ENCODE assay signal across 18 cellular contexts in the genomic region with DNA sequence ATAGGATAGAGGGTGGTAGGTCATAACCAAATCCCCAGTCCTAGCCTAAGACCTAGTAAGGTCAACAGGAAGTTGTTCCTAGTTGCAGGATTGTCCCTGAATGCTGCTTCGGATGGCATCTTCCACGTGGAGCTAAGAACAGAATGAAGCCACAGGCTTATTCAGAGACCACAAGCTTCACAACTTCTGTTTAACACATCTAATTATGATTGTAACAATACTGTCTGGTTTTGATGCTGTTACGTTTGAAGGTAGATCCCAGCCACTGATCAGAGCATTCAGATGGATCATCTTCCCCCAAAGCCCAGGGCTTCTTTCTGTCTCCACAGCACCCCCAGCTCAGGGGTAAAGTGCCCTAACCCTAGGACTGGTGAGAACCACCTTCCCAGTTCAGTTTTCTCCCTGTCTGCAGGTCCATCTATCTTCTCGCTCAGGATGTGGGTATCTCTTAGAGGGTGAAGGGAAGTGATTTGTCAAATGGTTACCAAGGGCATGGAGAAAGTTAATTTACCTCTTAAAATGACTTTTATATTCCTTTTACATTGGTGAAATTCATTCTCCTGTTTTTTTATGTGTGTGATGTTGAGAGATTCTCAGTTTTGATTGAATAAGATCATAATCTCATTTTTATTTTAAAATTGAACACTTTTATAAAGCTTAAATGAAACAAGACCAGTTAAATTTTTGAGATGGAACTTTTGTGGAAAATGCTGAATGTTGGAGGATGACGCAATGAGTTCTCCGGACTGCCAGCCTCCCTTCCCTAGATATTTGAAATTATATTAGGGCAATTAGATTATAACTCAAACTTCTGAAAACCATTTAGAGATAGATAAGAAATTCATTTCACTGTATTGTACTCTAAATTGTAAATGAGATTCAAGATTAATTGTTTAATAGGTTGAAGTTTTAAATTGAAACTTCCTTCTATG.
DNase-seq lines count a peak whose midpoint lies in the region; ATAC-seq, FAIRE-seq and TF ChIP-seq lines count a peak whose summit lies in the region.
"Had no signal": no experiment of that assay in that cellular context is flagged by ENCODE, and none has a peak within 500 bp of the region (broad histone marks: within the 10 kb centered on the region; RNA-seq: fewer than 3 reads in every experiment).

No MANE protein-coding gene starts in this region.

- peak overlapping the region; percentile 96 for H3K27ac ChIP-seq in neural cell (ENCODE audit: low read length)
- H3K27ac ChIP-seq: BLaER1 treated with 17β-estradiol and CSF1 and Interleukin-3, amounts not matched to agents 10 nM and 100 nM; SK-N-MC; thyroid gland had no signal

- ATAC-seq in central memory CD8-positive, alpha-beta T cell (replicated peaks; ENCODE audit: extremely low read depth, poor library complexity, severe bottlenecking), result no peak
- ATAC-seq in GM19452 (IDR thresholded peaks at IDR 0.05; ENCODE audit: unreplicated experiment) (no peak), GM21390 (IDR thresholded peaks at IDR 0.05; ENCODE audit: unreplicated experiment) (no peak)
- ATAC-seq: left lobe of liver; naive thymus-derived CD4-positive, alpha-beta T cell had no signal

- no peaks in the 10 kb centered on the region for H3K9me3 ChIP-seq in neural cell (ENCODE audit: low read length)
- H3K9me3 ChIP-seq: BLaER1 treated with 17β-estradiol and CSF1 and Interleukin-3, amounts not matched to agents 10 nM and 100 nM; thyroid gland had no signal

- peaks cover 11% of the 10 kb centered on the region for H3K4me1 Mint-ChIP-seq in central memory CD8-positive, alpha-beta T cell
- H3K4me1 Mint-ChIP-seq in progenitor cell of endocrine pancreas (ENCODE audit: low read depth), result peaks cover 6% of the 10 kb centered on the region

- peaks cover 3% of the 10 kb centered on the region for H3K36me3 Mint-ChIP-seq in central memory CD8-positive, alpha-beta T cell (ENCODE audit: insufficient read depth)
- H3K36me3 Mint-ChIP-seq in progenitor cell of endocrine pancreas (ENCODE audit: insufficient read depth), result no peaks in the 10 kb centered on the region

- H3K79me2 ChIP-seq in neural cell (replicated peaks; ENCODE audit: insufficient read depth, low read length), result no peaks in the 10 kb centered on the region

- H3K27me3 ChIP-seq in neural cell (ENCODE audit: insufficient read depth, low read depth, low read length), result no peaks in the 10 kb centered on the region
- H3K27me3 ChIP-seq: BLaER1 treated with 17β-estradiol and CSF1 and Interleukin-3, amounts not matched to agents 10 nM and 100 nM; thyroid gland had no signal

- FAIRE-seq in GM12892 (lab: Jason Lieb, UNC), result peak; percentile 42
- peak; percentile 8 for FAIRE-seq in RCC 7860 (lab: Jason Lieb, UNC)
- FAIRE-seq: TTC549 had no signal

- TF ChIP-seq CTCF in neural cell (IDR thresholded peaks at IDR 0.05; ENCODE audit: poor library complexity, severe bottlenecking), result no peak
- no peak for TF ChIP-seq CTCF in progenitor cell of endocrine pancreas (IDR thresholded peaks at IDR 0.05; ENCODE audit: unreplicated experiment)

- peak overlapping the region; percentile 14 for H3K27ac Mint-ChIP-seq in central memory CD8-positive, alpha-beta T cell (ENCODE audit: low read depth)
- no peak overlapping the region for H3K27ac Mint-ChIP-seq in progenitor cell of endocrine pancreas

- H3K9ac ChIP-seq in neural cell (ENCODE audit: low read length), result no peak overlapping the region
- H3K9ac ChIP-seq: BLaER1 treated with 17β-estradiol and CSF1 and Interleukin-3, amounts not matched to agents 10 nM and 100 nM had no signal

- TF ChIP-seq EP300 in neural cell (conservative IDR thresholded peaks at IDR 0.05; ENCODE audit: poor library complexity, severe bottlenecking), result no peak

- no peak for TF ChIP-seq RAD21 in neural cell (conservative IDR thresholded peaks at IDR 0.05)

- H2AFZ ChIP-seq in neural cell (ENCODE audit: low read depth, low read length), result no peak overlapping the region

- no peaks in the 10 kb centered on the region for H4K20me1 ChIP-seq in neural cell (ENCODE audit: insufficient read depth)
- H4K20me1 ChIP-seq: BLaER1 treated with 17β-estradiol and CSF1 and Interleukin-3, amounts not matched to agents 10 nM and 100 nM had no signal

- no peaks in the 10 kb centered on the region for H3K36me3 ChIP-seq in neural cell (ENCODE audit: insufficient read depth, low read length)
- H3K36me3 ChIP-seq: thyroid gland had no signal

- no peaks in the 10 kb centered on the region for H3K27me3 Mint-ChIP-seq in central memory CD8-positive, alpha-beta T cell
- H3K27me3 Mint-ChIP-seq in progenitor cell of endocrine pancreas, result no peaks in the 10 kb centered on the region
- H3K27me3 Mint-ChIP-seq: naive thymus-derived CD4-positive, alpha-beta T cell had no signal

- no peak overlapping the region for H3K4me3 ChIP-seq in neural cell (ENCODE audit: low read length)
- H3K4me3 ChIP-seq: BLaER1 treated with 17β-estradiol and CSF1 and Interleukin-3, amounts not matched to agents 10 nM and 100 nM; SK-N-MC; thyroid gland had no signal

- H3K4me3 Mint-ChIP-seq in central memory CD8-positive, alpha-beta T cell, result no peak overlapping the region
- no peak overlapping the region for H3K4me3 Mint-ChIP-seq in progenitor cell of endocrine pancreas (ENCODE audit: low read depth)
- H3K4me3 Mint-ChIP-seq: naive thymus-derived CD4-positive, alpha-beta T cell had no signal

- no peaks in the 10 kb centered on the region for H3K9me3 Mint-ChIP-seq in central memory CD8-positive, alpha-beta T cell
- no peaks in the 10 kb centered on the region for H3K9me3 Mint-ChIP-seq in progenitor cell of endocrine pancreas (ENCODE audit: low read depth)

- H3K9me2 ChIP-seq in neural cell (ENCODE audit: insufficient read depth, low read length), result no peaks in the 10 kb centered on the region

- no peak for TF ChIP-seq POLR2A in GM12892 (IDR thresholded peaks at IDR 0.05; ENCODE audit: low read depth, low read length)

- DNase-seq in GM12892 (ENCODE audit: insufficient read length), result no peak
- no peak for DNase-seq in RCC 7860 (ENCODE audit: low spot score)
- no peak for DNase-seq in central memory CD8-positive, alpha-beta T cell (ENCODE audit: low spot score in 2 of 2)
- no peak for DNase-seq in progenitor cell of endocrine pancreas (ENCODE audit: low spot score, unreplicated experiment)
- DNase-seq in GOT3 (lab: John Stamatoyannopoulos, UW), result no peak
- DNase-seq: activated CD8-positive, alpha-beta memory T cell treated with anti-CD3 and anti-CD28 coated beads for 24 hours; activated gamma-delta T cell treated with Interleukin-2 at 50 U/mL for 16 hours; naive thymus-derived CD4-positive, alpha-beta T cell; NCI-H2029; NCI-H510A treated with DMSO at 0.1 percent for 48 hours; thyroid gland had no signal

- no peak overlapping the region for H3K4me2 ChIP-seq in neural cell (ENCODE audit: low read length)

- H3F3A ChIP-seq in neural cell (ENCODE audit: insufficient read depth, low read length, poor library complexity, severe bottlenecking), result peaks cover 1% of the 10 kb centered on the region

TF ChIP-seq in neural cell, 6 proteins besides CTCF, POLR2A, EP300 and RAD21:
- TF ChIP-seq, protein P1, sequence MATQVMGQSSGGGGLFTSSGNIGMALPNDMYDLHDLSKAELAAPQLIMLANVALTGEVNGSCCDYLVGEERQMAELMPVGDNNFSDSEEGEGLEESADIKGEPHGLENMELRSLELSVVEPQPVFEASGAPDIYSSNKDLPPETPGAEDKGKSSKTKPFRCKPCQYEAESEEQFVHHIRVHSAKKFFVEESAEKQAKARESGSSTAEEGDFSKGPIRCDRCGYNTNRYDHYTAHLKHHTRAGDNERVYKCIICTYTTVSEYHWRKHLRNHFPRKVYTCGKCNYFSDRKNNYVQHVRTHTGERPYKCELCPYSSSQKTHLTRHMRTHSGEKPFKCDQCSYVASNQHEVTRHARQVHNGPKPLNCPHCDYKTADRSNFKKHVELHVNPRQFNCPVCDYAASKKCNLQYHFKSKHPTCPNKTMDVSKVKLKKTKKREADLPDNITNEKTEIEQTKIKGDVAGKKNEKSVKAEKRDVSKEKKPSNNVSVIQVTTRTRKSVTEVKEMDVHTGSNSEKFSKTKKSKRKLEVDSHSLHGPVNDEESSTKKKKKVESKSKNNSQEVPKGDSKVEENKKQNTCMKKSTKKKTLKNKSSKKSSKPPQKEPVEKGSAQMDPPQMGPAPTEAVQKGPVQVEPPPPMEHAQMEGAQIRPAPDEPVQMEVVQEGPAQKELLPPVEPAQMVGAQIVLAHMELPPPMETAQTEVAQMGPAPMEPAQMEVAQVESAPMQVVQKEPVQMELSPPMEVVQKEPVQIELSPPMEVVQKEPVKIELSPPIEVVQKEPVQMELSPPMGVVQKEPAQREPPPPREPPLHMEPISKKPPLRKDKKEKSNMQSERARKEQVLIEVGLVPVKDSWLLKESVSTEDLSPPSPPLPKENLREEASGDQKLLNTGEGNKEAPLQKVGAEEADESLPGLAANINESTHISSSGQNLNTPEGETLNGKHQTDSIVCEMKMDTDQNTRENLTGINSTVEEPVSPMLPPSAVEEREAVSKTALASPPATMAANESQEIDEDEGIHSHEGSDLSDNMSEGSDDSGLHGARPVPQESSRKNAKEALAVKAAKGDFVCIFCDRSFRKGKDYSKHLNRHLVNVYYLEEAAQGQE (IDR thresholded peaks at IDR 0.05; ENCODE audit: borderline replicate concordance), result no peak
- TF ChIP-seq POLR2AphosphoS5 (IDR thresholded peaks at IDR 0.05) (no peak), EZH2 (IDR thresholded peaks at IDR 0.05; ENCODE audit: borderline replicate concordance, insufficient read depth, low read length, poor library complexity, severe bottlenecking) (no peak), MXI1 (conservative IDR thresholded peaks at IDR 0.05; ENCODE audit: poor library complexity, severe bottlenecking) (no peak), SMC3 (conservative IDR thresholded peaks at IDR 0.05; ENCODE audit: poor library complexity) (no peak), TAF1 (IDR thresholded peaks at IDR 0.05; ENCODE audit: low read depth) (no peak)
